Comparison of ENCODE assay signal across 19 cellular contexts in genomic region chr2:216761809-216762208, GRCh38.
"Had no signal": no experiment of that assay in that cellular context is flagged by ENCODE, and none has a peak within 500 bp of the region (broad histone marks: within the 10 kb centered on the region; RNA-seq: fewer than 3 reads in every experiment).

No MANE protein-coding gene starts in this region.

- H3K27me3 ChIP-seq: gastrocnemius medialis, tibial artery, upper lobe of left lung had no signal

- ATAC-seq: gastrocnemius medialis; left cardiac atrium; left ventricle myocardium superior; natural killer cell; stimulated activated naive B cell treated with anti-CD40 and anti-IgM and Interleukin-4, amounts not matched to agents 10 μg/mL and 1 μg/mL and 100 μg/mL, for 72 hours had no signal

- H3K9me3 ChIP-seq: gastrocnemius medialis, lower lobe of right lung, prostate gland, tibial artery, upper lobe of left lung had no signal

- H3K4me3 ChIP-seq: dorsolateral prefrontal cortex, gastrocnemius medialis, lower lobe of right lung, prostate gland, tibial artery, upper lobe of left lung had no signal

- H3K4me1 ChIP-seq: prostate gland had no signal

- H3K27ac ChIP-seq: dorsolateral prefrontal cortex, gastrocnemius medialis, lower lobe of right lung, prostate gland, tibial artery, upper lobe of left lung had no signal

- DNase-seq: central memory CD4-positive, alpha-beta T cell; dorsolateral prefrontal cortex; effector CD4-positive, alpha-beta T cell; foreskin fibroblast; gastrocnemius medialis; head of caudate nucleus; hippocampal formation; left cardiac atrium; left ventricle myocardium superior; lower lobe of right lung; natural killer cell; right cardiac atrium; small intestine; stimulated activated CD4-positive, alpha-beta T cell treated with anti-CD3 and anti-CD28 coated beads, Interleukin-15, amount 100 ng/mL, for 24 hours; stimulated activated CD4-positive, alpha-beta T cell treated with anti-CD3 and anti-CD28 coated beads, Interleukin-2, amount 100 ng/mL, for 48 hours; stimulated activated naive B cell treated with anti-CD40 and anti-IgM and Interleukin-4, amounts not matched to agents 10 μg/mL and 1 μg/mL and 100 μg/mL, for 72 hours; tibial artery; upper lobe of left lung had no signal

- H3K36me3 ChIP-seq: gastrocnemius medialis, lower lobe of right lung, prostate gland, tibial artery, upper lobe of left lung had no signal
